23 cellular contexts compared by ENCODE assay signal in the genomic region with DNA sequence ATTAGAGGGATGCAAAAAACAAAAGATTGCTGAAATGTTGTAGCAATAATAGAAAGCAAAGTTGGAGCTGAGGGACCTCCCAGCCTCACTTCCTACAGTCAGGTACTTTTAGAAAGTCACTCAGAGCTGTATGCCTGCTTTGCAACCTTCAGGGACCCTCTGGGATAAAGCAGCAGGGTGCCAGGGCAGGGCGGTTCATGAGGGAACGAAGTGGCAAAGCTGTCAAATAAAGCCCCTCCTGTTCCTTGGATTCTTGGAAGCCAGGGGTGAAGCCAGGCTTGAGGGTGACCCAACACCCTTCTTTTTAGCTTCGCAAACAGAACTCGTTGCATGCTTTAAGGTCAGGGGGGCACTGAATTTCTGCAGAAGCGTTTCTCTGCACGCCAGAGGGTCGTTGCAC. TPM values are rescaled to one million over a fixed set of nuclear protein-coding genes. Genes with fewer than 3 reads are reported as not detected.
A peak's percentile ranks its signal among the peaks of the same experiment; 100 is the strongest.
DNase-seq lines count a peak whose midpoint lies in the region; ATAC-seq, FAIRE-seq and TF ChIP-seq lines count a peak whose summit lies in the region.
"Had no signal": no experiment of that assay in that cellular context is flagged by ENCODE, and none has a peak within 500 bp of the region (broad histone marks: within the 10 kb centered on the region; RNA-seq: fewer than 3 reads in every experiment).

No MANE protein-coding gene starts in this region.

- H3K9ac ChIP-seq in iPS-20b (ENCODE audit: low read depth, low read length) (no peak overlapping the region), parathyroid adenoma (no peak overlapping the region)

- no peak overlapping the region for H2AFZ ChIP-seq in parathyroid adenoma

- no peak for FAIRE-seq in D721Med (lab: Jason Lieb, UNC)
- FAIRE-seq: GM18507 had no signal

- TSS peak; percentile 62 for BruUV-seq in Calu3 (replicated peaks; lab: Mats Ljungman, UMichigan)

- H3K4me1 Mint-ChIP-seq in Calu3 (ENCODE audit: low read depth, unreplicated experiment): peaks cover 37% of the 10 kb centered on the region

- H3K9me3 ChIP-seq in WERI-Rb-1 (ENCODE audit: severe bottlenecking) (no peaks in the 10 kb centered on the region), iPS-20b (ENCODE audit: insufficient read depth, low read depth, low read length) (no peaks in the 10 kb centered on the region), parathyroid adenoma (ENCODE audit: control insufficient read depth, low read length) (no peaks in the 10 kb centered on the region)
- H3K9me3 ChIP-seq: body of pancreas, heart left ventricle, tibial artery had no signal

- H3K9me3 Mint-ChIP-seq in Calu3 (ENCODE audit: low read depth, unreplicated experiment): no peaks in the 10 kb centered on the region
- H3K9me3 Mint-ChIP-seq: activated CD4-positive, alpha-beta memory T cell treated with anti-CD3 and anti-CD28 coated beads, Interleukin-2, amount 10 ng/mL, durations not matched to agents 7 days and 5 days; activated naive CD4-positive, alpha-beta T cell treated with anti-CD3 and anti-CD28 coated beads, Interleukin-2, amount 50 U/mL, for 24 hours; activated T-cell treated with anti-CD3 and anti-CD28 coated beads, Interleukin-2, amount 50 U/mL, for 4 hours; stimulated activated memory B cell treated with anti-CD40 and anti-IgM and Interleukin-4, amounts not matched to agents 10 μg/mL and 1 μg/mL and 100 μg/mL, for 72 hours had no signal

- no peak for ATAC-seq in foreskin keratinocyte
- ATAC-seq: activated T-cell treated with anti-CD3 and anti-CD28 coated beads, Interleukin-2, amount 50 U/mL, for 4 hours; heart left ventricle; stimulated activated memory B cell treated with anti-CD40 and anti-IgM and Interleukin-4, amounts not matched to agents 10 μg/mL and 1 μg/mL and 100 μg/mL, for 72 hours had no signal

- peaks cover 35% of the 10 kb centered on the region for H3K36me3 Mint-ChIP-seq in Calu3 (ENCODE audit: insufficient read depth, unreplicated experiment)
- H3K36me3 Mint-ChIP-seq: stimulated activated memory B cell treated with anti-CD40 and anti-IgM and Interleukin-4, amounts not matched to agents 10 μg/mL and 1 μg/mL and 100 μg/mL, for 72 hours had no signal

- H3K27ac Mint-ChIP-seq in Calu3 (ENCODE audit: unreplicated experiment): peak overlapping the region; percentile 50
- H3K27ac Mint-ChIP-seq: activated CD4-positive, alpha-beta memory T cell treated with anti-CD3 and anti-CD28 coated beads, Interleukin-2, amount 10 ng/mL, durations not matched to agents 7 days and 5 days; activated naive CD4-positive, alpha-beta T cell treated with anti-CD3 and anti-CD28 coated beads, Interleukin-2, amount 50 U/mL, for 24 hours; stimulated activated memory B cell treated with anti-CD40 and anti-IgM and Interleukin-4, amounts not matched to agents 10 μg/mL and 1 μg/mL and 100 μg/mL, for 72 hours had no signal

- H3K27ac ChIP-seq in WERI-Rb-1 (no peak overlapping the region), iPS-20b (ENCODE audit: low read length) (no peak overlapping the region), parathyroid adenoma (no peak overlapping the region), foreskin keratinocyte (no peak overlapping the region)
- H3K27ac ChIP-seq: body of pancreas, heart left ventricle, tibial artery had no signal

- H3K36me3 ChIP-seq in WERI-Rb-1 (no peaks in the 10 kb centered on the region), iPS-20b (ENCODE audit: insufficient read depth, low read depth, low read length) (no peaks in the 10 kb centered on the region), parathyroid adenoma (ENCODE audit: control insufficient read depth, insufficient read depth, low read length) (no peaks in the 10 kb centered on the region)
- H3K36me3 ChIP-seq: heart left ventricle, tibial artery had no signal

- intact Hi-C loops in Calu3 (cut with micrococcal nuclease; ENCODE audit: unreplicated experiment): no loop called here

- H3K4me1 ChIP-seq in iPS-20b (ENCODE audit: insufficient read depth, low read length) (peaks cover 4% of the 10 kb centered on the region; the same call in 1 of the 2 replicates), parathyroid adenoma (no peaks in the 10 kb centered on the region), foreskin keratinocyte (no peaks in the 10 kb centered on the region)

- H3K4me3 Mint-ChIP-seq in Calu3 (ENCODE audit: low read depth, unreplicated experiment): peak overlapping the region; percentile 99
- H3K4me3 Mint-ChIP-seq: activated CD4-positive, alpha-beta memory T cell treated with anti-CD3 and anti-CD28 coated beads, Interleukin-2, amount 10 ng/mL, durations not matched to agents 7 days and 5 days; activated naive CD4-positive, alpha-beta T cell treated with anti-CD3 and anti-CD28 coated beads, Interleukin-2, amount 50 U/mL, for 24 hours; stimulated activated memory B cell treated with anti-CD40 and anti-IgM and Interleukin-4, amounts not matched to agents 10 μg/mL and 1 μg/mL and 100 μg/mL, for 72 hours had no signal

- TF ChIP-seq CTCF in Calu3 (IDR thresholded peaks at IDR 0.05; ENCODE audit: unreplicated experiment) (no peak), WERI-Rb-1 (IDR thresholded peaks at IDR 0.05; ENCODE audit: low read depth, low read length) (no peak), parathyroid adenoma (IDR thresholded peaks at IDR 0.05) (no peak), foreskin fibroblast (IDR thresholded peaks at IDR 0.05; ENCODE audit: low read depth, low read length) (no peak), D721Med (IDR thresholded peaks at IDR 0.05; ENCODE audit: insufficient read depth, missing control alignments) (no peak), foreskin keratinocyte (conservative IDR thresholded peaks at IDR 0.05) (no peak)

- H3K27me3 Mint-ChIP-seq in Calu3 (ENCODE audit: unreplicated experiment): peaks cover 14% of the 10 kb centered on the region

- no peaks in the 10 kb centered on the region for H3K79me2 ChIP-seq in parathyroid adenoma

- H3K27me3 ChIP-seq in WERI-Rb-1 (ENCODE audit: insufficient read depth, low read depth, severe bottlenecking) (no peaks in the 10 kb centered on the region), iPS-20b (ENCODE audit: insufficient read depth, low read length) (peaks cover 48% of the 10 kb centered on the region), parathyroid adenoma (ENCODE audit: control insufficient read depth, insufficient read depth, low read length) (no peaks in the 10 kb centered on the region), foreskin keratinocyte (peaks cover 56% of the 10 kb centered on the region)

- CTCF ChIA-PET in Calu3 (lab: Charles Lee): interaction anchor here (1.3 kb wide), 1 partner anchor 78 kb away, joined by 4 read pairs; no protein-coding TSS in a partner anchor

- peak overlapping the region; percentile 94 for H3K4me2 ChIP-seq in parathyroid adenoma (ENCODE audit: low read length)

- DNase-seq in Calu3 (no peak), WERI-Rb-1 (peak; percentile 11), foreskin fibroblast (no peak), D721Med (ENCODE audit: insufficient read length, low spot score) (no peak), AG08395 (ENCODE audit: low spot score) (no peak), foreskin keratinocyte (no peak)
- DNase-seq: activated CD4-positive, alpha-beta memory T cell treated with anti-CD3 and anti-CD28 coated beads, Interleukin-2, amount 10 ng/mL, durations not matched to agents 7 days and 5 days; activated T-cell treated with anti-CD3 and anti-CD28 coated beads, Interleukin-2, amount 50 U/mL, for 4 hours; body of pancreas; dermis blood vessel endothelial cell; heart left ventricle; NCI-H1436 treated with DMSO at 0.1 percent for 48 hours; NCI-H446; posterior cingulate gyrus; SHP77; T-helper 1 cell; tibial artery had no signal

- no peak overlapping the region for H3K4me3 ChIP-seq in WERI-Rb-1 (ENCODE audit: low read depth, low read length)
- H3K4me3 ChIP-seq in iPS-20b (ENCODE audit: low read length): peak overlapping the region; percentile 72; the same call in 1 of the 2 replicates
- no peak overlapping the region for H3K4me3 ChIP-seq in parathyroid adenoma (ENCODE audit: low read depth, low read length)
- no peak overlapping the region for H3K4me3 ChIP-seq in foreskin fibroblast (ENCODE audit: low read depth in 1 of 2, low read length in 2 of 2)
- H3K4me3 ChIP-seq: tibial artery had no signal

RNA-seq across cellular contexts. Expression of gene ATP2C2, which starts 0.8 kb away (rescaled TPM):
- total RNA-seq in Calu3 (2022) (30.5 and 33.9 TPM in 2 replicates), foreskin keratinocyte (0.17 and 0.25 TPM in 2 replicates)
- 0.10 TPM in 2 replicates for polyA plus RNA-seq in foreskin keratinocyte
- total RNA-seq: activated CD4-positive, alpha-beta memory T cell treated with anti-CD3 and anti-CD28 coated beads, Interleukin-2, amount 10 ng/mL, durations not matched to agents 7 days and 5 days; activated T-cell treated with anti-CD3 and anti-CD28 coated beads, Interleukin-2, amount 50 U/mL, for 4 hours; dermis blood vessel endothelial cell; heart left ventricle; myocyte had no signal

Comparison
In these comparisons a context has a peak if more than half of its experiments do, and no peak if none do; other contexts are left out.
1. RNA of gene ATP2C2, which starts 0.8 kb away (total RNA-seq): 30.5 to 33.9 TPM in Calu3; 0.17 to 0.25 TPM in foreskin keratinocyte; every median in the first group is over 10 times any median in the second.